9 cellular contexts compared by ENCODE assay signal in the genomic region with DNA sequence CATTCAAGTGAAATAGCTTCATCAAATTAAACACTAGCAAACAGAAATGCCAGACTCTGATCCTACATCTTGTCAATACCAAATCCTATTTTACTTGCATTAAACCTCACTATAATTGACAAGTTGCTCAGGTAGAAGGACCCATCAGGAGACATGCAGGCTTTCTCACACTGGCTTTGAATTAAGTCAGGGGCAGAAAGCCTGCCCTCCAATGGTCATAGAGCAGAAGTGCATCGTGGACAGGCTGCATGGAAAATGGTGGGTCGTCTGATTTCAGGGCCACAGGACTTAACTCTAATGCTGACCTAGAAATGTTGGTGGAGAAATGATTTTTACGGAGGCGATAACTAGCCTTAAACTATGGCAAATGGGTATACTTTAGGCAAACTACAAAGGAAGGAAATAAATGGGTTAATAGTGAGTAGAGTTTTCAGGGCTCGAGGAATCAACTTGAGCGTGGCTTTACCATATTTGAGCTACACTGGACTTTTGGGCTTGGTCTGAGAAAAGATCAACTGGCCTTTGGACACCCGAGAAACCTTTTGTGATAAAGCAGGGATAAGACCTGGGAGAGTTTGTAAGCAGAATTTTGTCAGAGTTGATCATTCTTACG.
A peak's percentile ranks its signal among the peaks of the same experiment; 100 is the strongest.
DNase-seq lines count a peak whose midpoint lies in the region; ATAC-seq and TF ChIP-seq lines count a peak whose summit lies in the region.
"Had no signal": no experiment of that assay in that cellular context is flagged by ENCODE, and none has a peak within 500 bp of the region (broad histone marks: within the 10 kb centered on the region; RNA-seq: fewer than 3 reads in every experiment).

No MANE protein-coding gene starts in this region.

- H3K9me3 ChIP-seq in DND-41 (ENCODE audit: insufficient read depth, low read length, severe bottlenecking) (no peaks in the 10 kb centered on the region), NT2/D1 (ENCODE audit: insufficient read depth, low read length) (no peaks in the 10 kb centered on the region)

- no peak overlapping the region for H3K9ac ChIP-seq in DND-41 (ENCODE audit: low read depth, low read length)
- H3K9ac ChIP-seq in NT2/D1 (ENCODE audit: insufficient read length, low read depth), result no peak overlapping the region

- H3K4me1 ChIP-seq in DND-41 (ENCODE audit: insufficient read depth, low read length) (no peaks in the 10 kb centered on the region), NT2/D1 (ENCODE audit: insufficient read depth, insufficient read length) (no peaks in the 10 kb centered on the region)

- no peak overlapping the region for H2AFZ ChIP-seq in DND-41 (ENCODE audit: low read depth, low read length)

- no peaks in the 10 kb centered on the region for H3K79me2 ChIP-seq in DND-41 (ENCODE audit: insufficient read depth, low read length)

- TF ChIP-seq CTCF in DND-41 (IDR thresholded peaks at IDR 0.05; ENCODE audit: borderline replicate concordance, extremely low read depth, low read length, poor library complexity, severe bottlenecking), result peak; percentile 59

- H3K4me2 ChIP-seq in DND-41 (ENCODE audit: insufficient read depth, low read length), result no peak overlapping the region

- no peak for DNase-seq in DND-41
- DNase-seq in NT2/D1 (ENCODE audit: low read depth, low spot score), result peak; percentile 32
- peak; percentile 28 for DNase-seq in iPS DF 4.7 (ENCODE audit: extremely low read depth, low spot score)
- no peak for DNase-seq in DMS153 treated with DMSO at 0.1 percent for 48 hours (lab: John Stamatoyannopoulos, UW; ENCODE audit: unreplicated experiment)
- no peak for DNase-seq in amniotic stem cell (lab: John Stamatoyannopoulos, UW)
- no peak for DNase-seq in activated CD4-positive, alpha-beta T cell treated with anti-CD3 and anti-CD28 coated beads for 1 hour

- H3K4me3 ChIP-seq in DND-41 (ENCODE audit: low read depth in 1 of 2, low read length in 2 of 2) (no peak overlapping the region), NT2/D1 (ENCODE audit: insufficient read length, low read depth) (no peak overlapping the region)
- H3K4me3 ChIP-seq: skin epidermis had no signal

- no peak overlapping the region for H3K27ac ChIP-seq in DND-41 (ENCODE audit: low read length)
- H3K27ac ChIP-seq: skin epidermis had no signal

- ATAC-seq in DND-41 (ENCODE audit: insufficient read depth, low read depth), result no peak
- ATAC-seq in GM21529 (IDR thresholded peaks at IDR 0.05; ENCODE audit: unreplicated experiment), result peak; percentile 58
- ATAC-seq in HG02840 (IDR thresholded peaks at IDR 0.05; ENCODE audit: low FRiP score, unreplicated experiment), result no peak

- H3K36me3 ChIP-seq in DND-41 (ENCODE audit: insufficient read depth, low read length) (no peaks in the 10 kb centered on the region), NT2/D1 (ENCODE audit: insufficient read depth, insufficient read length, low read length) (no peaks in the 10 kb centered on the region)

- H3K27me3 ChIP-seq in DND-41 (ENCODE audit: insufficient read depth, low read length, poor library complexity) (no peaks in the 10 kb centered on the region), NT2/D1 (ENCODE audit: insufficient read depth, insufficient read length) (no peaks in the 10 kb centered on the region)

- H4K20me1 ChIP-seq in DND-41 (ENCODE audit: insufficient read depth, low read length), result no peaks in the 10 kb centered on the region

Comparison
In these comparisons a context has a peak if more than half of its experiments do, and no peak if none do; other contexts are left out.
1. DNase-seq: peak in NT2/D1 (single experiment) and iPS DF 4.7 (single experiment); none in DND-41 (single experiment), DMS153 treated with DMSO at 0.1 percent for 48 hours (single experiment), amniotic stem cell (single experiment) and activated CD4-positive, alpha-beta T cell treated with anti-CD3 and anti-CD28 coated beads for 1 hour (single experiment).